In genomic region chr1:59072017-59072947, GRCh38 we compare ENCODE assay signal across 1 cellular context.
TF ChIP-seq lines count a peak whose summit lies in the region.

No MANE protein-coding gene starts in this region.

TF ChIP-seq in GM23338, 12 proteins besides CTCF, POLR2A, EP300 and RAD21 (continued from another document):
- peak; percentile 70 for TF ChIP-seq ZNF462 (CRISPR knock-in tag; IDR thresholded peaks at IDR 0.05)
- peak; percentile 7; the same call in 1 of the 2 replicates for TF ChIP-seq ETS1 (IDR thresholded peaks at IDR 0.05)
- no peak for TF ChIP-seq ZNF331 (CRISPR knock-in tag; IDR thresholded peaks at IDR 0.05; ENCODE audit: low read depth)
- TF ChIP-seq REST (IDR thresholded peaks at IDR 0.05; ENCODE audit: unreplicated experiment), result no peak
- peak; percentile 92 for TF ChIP-seq NANOG (IDR thresholded peaks at IDR 0.05; ENCODE audit: borderline replicate concordance)
